Comparison of ENCODE assay signal across 18 cellular contexts in genomic region chr1:40197656-40198055, GRCh38. TPM values are rescaled to one million over a fixed set of nuclear protein-coding genes. Genes with fewer than 3 reads are reported as not detected.
DNase-seq lines count a peak whose midpoint lies in the region; ATAC-seq and TF ChIP-seq lines count a peak whose summit lies in the region.
"Had no signal": no experiment of that assay in that cellular context is flagged by ENCODE, and none has a peak within 500 bp of the region (broad histone marks: within the 10 kb centered on the region; RNA-seq: fewer than 3 reads in every experiment).

No MANE protein-coding gene starts in this region.

- intact Hi-C loops in PC-9 (cut with micrococcal nuclease; ENCODE audit: unreplicated experiment) = loop anchor here (5.0 kb wide), 1 partner anchor 40 kb away; no protein-coding TSS in a partner anchor

- H3K4me1 ChIP-seq in PC-9 (replicated peaks; ENCODE audit: insufficient read depth) = no peaks in the 10 kb centered on the region
- no peaks in the 10 kb centered on the region for H3K4me1 ChIP-seq in foreskin keratinocyte

- POLR2A ChIA-PET in AG04450 (lab: Yijun Ruan, JAX) = no interaction called here
- POLR2A ChIA-PET in PC-9 (lab: Charles Lee; ENCODE audit: unreplicated experiment) = interaction anchor here (0.6 kb wide), 1 partner anchor 585 kb away, joined by 7 read pairs; no protein-coding TSS in a partner anchor
- POLR2A ChIA-PET in WTC11 (lab: Charles Lee) = interaction anchor here (0.6 kb wide), 1 partner anchor 26 kb away, joined by 3 read pairs; no protein-coding TSS in a partner anchor

- peaks cover 22% of the 10 kb centered on the region for H3F3A ChIP-seq in PC-9 (ENCODE audit: insufficient read depth, low read depth)

- DNase-seq in AG04450 (ENCODE audit: low read depth, low spot score) = no peak
- no peak for DNase-seq in PC-9
- DNase-seq in foreskin keratinocyte = no peak
- no peak for DNase-seq in SIG-M5 treated with dmso at 0.1 percent for 504 hours (lab: John Stamatoyannopoulos, UW; ENCODE audit: unreplicated experiment)
- no peak for DNase-seq in NCI-H1092 (lab: John Stamatoyannopoulos, UW)
- no peak for DNase-seq in WTC11 (ENCODE audit: low spot score)
- DNase-seq: activated CD4-positive, alpha-beta T cell treated with anti-CD3 and anti-CD28 coated beads for 4 hours; C1 segment of cervical spinal cord; head of caudate nucleus; kidney; NCI-H1417; NCI-H226; spleen had no signal

- CTCF ChIA-PET in AG04450 (lab: Charles Lee) = interaction anchor here (0.6 to 1.4 kb wide), 8 partner anchors 27 to 213 kb away, joined by 3 to 4 read pairs (median 3); no protein-coding TSS in a partner anchor
- CTCF ChIA-PET in PC-9 (lab: Charles Lee) = interaction anchor here (0.6 to 0.9 kb wide), 2 partner anchors 114 to 117 kb away, joined by 3 to 6 read pairs; no protein-coding TSS in a partner anchor
- CTCF ChIA-PET in WTC11 (lab: Charles Lee) = interaction anchor here (1.1 to 1.3 kb wide), 3 partner anchors 8 to 141 kb away, joined by 3 to 4 read pairs (median 4); no protein-coding TSS in a partner anchor

- peaks cover 20% of the 10 kb centered on the region for H3K36me3 ChIP-seq in PC-9 (ENCODE audit: low read depth)

- H3K9me3 Mint-ChIP-seq in WTC11 = no peaks in the 10 kb centered on the region
- H3K9me3 Mint-ChIP-seq: T-helper 1 cell treated with Interleukin-12 subunit alpha and Interleukin-12 subunit beta and Interleukin-4 antibody, amounts not matched to agents 30 μg/mL and 1 μg/mL, for 36 hours had no signal

- H3K4me1 Mint-ChIP-seq in WTC11 = no peaks in the 10 kb centered on the region

- H3K4me2 ChIP-seq in PC-9 = no peak overlapping the region

- no peak overlapping the region for H2AFZ ChIP-seq in PC-9

- no peak for ATAC-seq in foreskin keratinocyte
- no peak for ATAC-seq in GM21619 (IDR thresholded peaks at IDR 0.05; ENCODE audit: unreplicated experiment)
- no peak for ATAC-seq in WTC11

- H3K9me2 ChIP-seq in PC-9 (ENCODE audit: insufficient read depth) = no peaks in the 10 kb centered on the region

- H3K9me3 ChIP-seq in AG04450 (ENCODE audit: control insufficient read depth, insufficient read depth, low read length) (no peaks in the 10 kb centered on the region), PC-9 (ENCODE audit: insufficient read depth, low read depth) (no peaks in the 10 kb centered on the region)
- H3K9me3 ChIP-seq: spleen had no signal

- no peak overlapping the region for H3K4me3 Mint-ChIP-seq in WTC11
- H3K4me3 Mint-ChIP-seq: T-helper 1 cell treated with Interleukin-12 subunit alpha and Interleukin-12 subunit beta and Interleukin-4 antibody, amounts not matched to agents 30 μg/mL and 1 μg/mL, for 36 hours had no signal

- H3K27me3 Mint-ChIP-seq in WTC11 (ENCODE audit: low read depth) = no peaks in the 10 kb centered on the region

- 0 out of 2 replicates have a peak, but pooled peaks cover 7% of the 10 kb centered on the region for H3K79me2 ChIP-seq in PC-9 (ENCODE audit: low read depth)

- H4K20me1 ChIP-seq in PC-9 (ENCODE audit: insufficient read depth) = 0 out of 2 replicates have a peak, but pooled peaks cover 4% of the 10 kb centered on the region

- H3K27ac ChIP-seq in AG04450 (ENCODE audit: low read depth, low read length) (no peak overlapping the region), PC-9 (no peak overlapping the region), foreskin keratinocyte (no peak overlapping the region)
- H3K27ac ChIP-seq: spleen had no signal

- no peaks in the 10 kb centered on the region for H3K27me3 ChIP-seq in AG04450 (ENCODE audit: control insufficient read depth, insufficient read depth, low read length)
- no peaks in the 10 kb centered on the region for H3K27me3 ChIP-seq in PC-9 (ENCODE audit: insufficient read depth, low read depth)
- no peaks in the 10 kb centered on the region for H3K27me3 ChIP-seq in foreskin keratinocyte
- H3K27me3 ChIP-seq: spleen had no signal

- peaks cover 25% of the 10 kb centered on the region for H3K36me3 Mint-ChIP-seq in WTC11

- TF ChIP-seq CTCF in AG04450 (IDR thresholded peaks at IDR 0.05; ENCODE audit: low read depth, low read length) (peak; percentile 20; the same call in 1 of the 2 replicates), GM12873 (IDR thresholded peaks at IDR 0.05; ENCODE audit: insufficient read depth, low read depth, low read length, missing control alignments) (peak; percentile 26), PC-9 (conservative IDR thresholded peaks at IDR 0.05) (peak; percentile 45), foreskin keratinocyte (conservative IDR thresholded peaks at IDR 0.05) (peak; percentile 43), WTC11 (IDR thresholded peaks at IDR 0.05) (no peak)

- no peak overlapping the region for H3K4me3 ChIP-seq in AG04450 (ENCODE audit: low read depth, low read length)
- no peak overlapping the region for H3K4me3 ChIP-seq in PC-9
- H3K4me3 ChIP-seq: spleen had no signal

- H3K27ac Mint-ChIP-seq in WTC11 = no peak overlapping the region
- H3K27ac Mint-ChIP-seq: T-helper 1 cell treated with Interleukin-12 subunit alpha and Interleukin-12 subunit beta and Interleukin-4 antibody, amounts not matched to agents 30 μg/mL and 1 μg/mL, for 36 hours had no signal

- BruUV-seq in PC-9 (replicated peaks; lab: Mats Ljungman, UMichigan) = no TSS peak

TF ChIP-seq in WTC11, 78 proteins besides CTCF, POLR2A, EP300 and RAD21:
- TF ChIP-seq MLX (CRISPR knock-in tag; IDR thresholded peaks at IDR 0.05) (no peak), MAX (CRISPR knock-in tag; IDR thresholded peaks at IDR 0.05) (no peak)
TF ChIP-seq in WTC11: peak in this region for 0.

RNA-seq across cellular contexts. Expression of gene RLF, which starts 36.5 kb away (rescaled TPM):
- polyA plus RNA-seq in AG04450 (2011; rRNA removed) (7.4 and 11.0 TPM in 2 replicates), foreskin keratinocyte (2.3 and 2.9 TPM in 2 replicates)
- polyA minus RNA-seq in AG04450 (2011; rRNA and poly(A)+ RNA removed) = 8.8 and 19.5 TPM in 2 replicates
- total RNA-seq in PC-9 (2021) (14.2 and 15.5 TPM in 2 replicates), foreskin keratinocyte (13.5 and 14.0 TPM in 2 replicates), WTC11 (2021) (18.5 to 22.1 TPM (median 20.2 TPM) in 3 replicates)

RNA-seq across cellular contexts. Expression of gene TMCO2, which starts 50.1 kb away (rescaled TPM):
- polyA plus RNA-seq in AG04450 (2011; rRNA removed) (not detected in 2 replicates), foreskin keratinocyte (0.10 TPM in 1 of 2 replicates, not detected in the other)
- not detected in 2 replicates for polyA minus RNA-seq in AG04450 (2011; rRNA and poly(A)+ RNA removed)
- total RNA-seq in PC-9 (2021) (not detected in 2 replicates), foreskin keratinocyte (not detected in 2 replicates), WTC11 (2021) (not detected in 3 replicates)
- total RNA-seq: cerebellum, kidney, mononuclear cell, spleen had no signal
